ENCODE assay signal across 19 cellular contexts in the genomic region with DNA sequence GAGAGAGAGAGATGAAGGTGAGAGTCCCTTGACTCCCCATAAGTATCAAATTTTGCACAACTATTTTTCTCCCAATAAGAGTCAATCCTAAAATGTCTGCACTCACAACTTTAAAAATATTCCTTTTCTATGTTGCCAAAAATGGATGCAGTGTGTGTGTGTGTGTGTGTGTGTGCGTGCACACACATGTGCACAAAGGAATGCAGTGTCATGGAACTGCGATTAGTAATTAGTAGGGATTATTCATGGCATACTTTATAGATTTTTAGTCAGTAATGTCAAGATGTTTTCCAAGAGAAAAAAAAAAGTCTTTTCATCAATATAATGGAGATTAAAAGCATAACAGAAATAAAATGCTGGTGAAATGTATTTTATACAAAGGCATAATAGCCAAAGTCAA.
DNase-seq lines count a peak whose midpoint lies in the region; FAIRE-seq and TF ChIP-seq lines count a peak whose summit lies in the region.
"Had no signal": no experiment of that assay in that cellular context is flagged by ENCODE, and none has a peak within 500 bp of the region (broad histone marks: within the 10 kb centered on the region; RNA-seq: fewer than 3 reads in every experiment).

No MANE protein-coding gene starts in this region.

- H3K4me3 Mint-ChIP-seq in MCF 10A (ENCODE audit: unreplicated experiment) (no peak overlapping the region), chondrocyte (ENCODE audit: unreplicated experiment) (no peak overlapping the region), H9 (no peak overlapping the region)
- H3K4me3 Mint-ChIP-seq: CD14-positive monocyte had no signal

- H3K4ac ChIP-seq in mesenchymal stem cell (ENCODE audit: low read depth in 1 of 2, low read length in 2 of 2) = no peak overlapping the region
- no peak overlapping the region for H3K4ac ChIP-seq in H9 (ENCODE audit: low read depth, low read length)

- dilution Hi-C loops in mammary epithelial cell (cut with HindIII; ENCODE audit: low sequenced_read_pairs) = no loop called here

- H3K9me3 ChIP-seq in mammary epithelial cell (replicated peaks; ENCODE audit: insufficient read depth, low read length) = no peaks in the 10 kb centered on the region
- no peaks in the 10 kb centered on the region for H3K9me3 ChIP-seq in mesenchymal stem cell (ENCODE audit: control insufficient read depth, low read length)
- H3K9me3 ChIP-seq in H9 (ENCODE audit: control insufficient read depth, low read depth, low read length) = no peaks in the 10 kb centered on the region

- POLR2A ChIA-PET in MCF 10A (lab: Yijun Ruan, JAX) = interaction anchor here (0.6 kb wide), 1 partner anchor 29 kb away, joined by 4 read pairs; no protein-coding TSS in a partner anchor

- no peak for FAIRE-seq in GM12891 (lab: Jason Lieb, UNC)

- H3K4me3 ChIP-seq in mammary epithelial cell (replicated peaks in 1 of 3; ENCODE audit: insufficient read depth in 1 of 3, low read depth in 2 of 3, low read length in 3 of 3) (no peak overlapping the region), mesenchymal stem cell (ENCODE audit: insufficient read depth in 1 of 2, low read depth in 1 of 2, low read length in 2 of 2) (no peak overlapping the region)

- in situ Hi-C loops in mammary epithelial cell (cut with MboI; ENCODE audit: low sequenced_read_pairs in 2 of 2) = no loop called here

- no peak overlapping the region for H2BK15ac ChIP-seq in mesenchymal stem cell (ENCODE audit: low read depth, poor library complexity, severe bottlenecking)
- H2BK15ac ChIP-seq in H9 (ENCODE audit: low read depth, low read length) = no peak overlapping the region

- H3K36me3 ChIP-seq in mammary epithelial cell (ENCODE audit: insufficient read depth, low read length) = no peaks in the 10 kb centered on the region
- H3K36me3 ChIP-seq in mesenchymal stem cell (ENCODE audit: control insufficient read depth in 1 of 2, insufficient read depth in 2 of 2, low read depth in 1 of 2, low read length in 2 of 2) = no peaks in the 10 kb centered on the region

- WGBS in mammary epithelial cell (ENCODE audit: low coverage, missing lambda C conversion rate) = 38% methylated on average over 2 of the region's 2 CpGs
- no CpG with 5 or more reads among the region's 2 CpGs for WGBS in mesenchymal stem cell
- no CpG with 5 or more reads among the region's 2 CpGs for WGBS in H9 (ENCODE audit: extremely low coverage, insufficient read length, low lambda C conversion rate)

- no peak overlapping the region for H3K56ac ChIP-seq in H9 (ENCODE audit: insufficient read length, low read depth, low read length)

- H2BK120ac ChIP-seq in mesenchymal stem cell (ENCODE audit: low read depth, low read length) (no peak overlapping the region), H9 (ENCODE audit: low read depth, low read length, poor library complexity, severe bottlenecking) (no peak overlapping the region)

- H3K4me2 ChIP-seq in mammary epithelial cell (ENCODE audit: insufficient read depth, low read depth, low read length) = peak overlapping the region; percentile 43
- H3K4me2 ChIP-seq in mesenchymal stem cell (ENCODE audit: low read length, poor library complexity, severe bottlenecking) = no peak overlapping the region
- no peak overlapping the region for H3K4me2 ChIP-seq in H9 (ENCODE audit: insufficient read depth, insufficient read length, low read length)

- H3K23ac ChIP-seq in mesenchymal stem cell (ENCODE audit: low read length in 2 of 2) (no peak overlapping the region), H9 (ENCODE audit: insufficient read length, low read depth, low read length) (no peak overlapping the region)

- H2BK5ac ChIP-seq in mesenchymal stem cell (ENCODE audit: low read depth, low read length, poor library complexity, severe bottlenecking) (no peak overlapping the region), H9 (ENCODE audit: insufficient read length, low read length) (no peak overlapping the region)

- no TSS peak for BruUV-seq in mammary epithelial cell (replicated peaks; lab: Mats Ljungman, UMichigan)
- no TSS peak for BruUV-seq in MCF 10A (replicated peaks; lab: Mats Ljungman, UMichigan)

- H2BK12ac ChIP-seq in mesenchymal stem cell (ENCODE audit: low read length in 2 of 2) = no peak overlapping the region
- H2BK12ac ChIP-seq in H9 (ENCODE audit: insufficient read length, low read depth, low read length) = no peak overlapping the region

- peaks cover 20% of the 10 kb centered on the region for H3K4me1 ChIP-seq in mammary epithelial cell (ENCODE audit: insufficient read depth, low read length)
- H3K4me1 ChIP-seq in mesenchymal stem cell (ENCODE audit: control insufficient read depth, insufficient read depth, low read depth, low read length) = no peaks in the 10 kb centered on the region
- H3K4me1 ChIP-seq in H9 (ENCODE audit: insufficient read depth, low read length) = no peaks in the 10 kb centered on the region

- H3K18ac ChIP-seq in mesenchymal stem cell (ENCODE audit: low read depth in 1 of 2, low read length in 2 of 2) = no peak overlapping the region
- H3K18ac ChIP-seq in H9 (ENCODE audit: insufficient read length, low read depth, low read length) = no peak overlapping the region

- DNase-seq in mammary epithelial cell (peak; percentile 12), MCF 10A (ENCODE audit: unreplicated experiment) (no peak), chondrocyte (ENCODE audit: low spot score) (no peak), mesenchymal stem cell (no peak), Kasumi-1 (lab: John Stamatoyannopoulos, UW) (no peak), GM12891 (ENCODE audit: insufficient read length, low spot score) (no peak), SW480 (ENCODE audit: low spot score) (no peak), H9 (no peak)
- DNase-seq: DMS79, H7, MM.1S, NCI-H1092 treated with DMSO at 0.1 percent for 48 hours, NCI-H2081, NCI-H2171 treated with DMSO at 0.1 percent for 48 hours, NCI-H446, NCI-H526 treated with DMSO at 0.1 percent for 48 hours, SHP77 treated with DMSO at 0.1 percent for 48 hours had no signal

- H3K23me2 ChIP-seq in H9 (ENCODE audit: insufficient read length, low read depth, low read length, poor library complexity, severe bottlenecking) = no peaks in the 10 kb centered on the region

- no peaks in the 10 kb centered on the region for H3K27me3 ChIP-seq in mammary epithelial cell (ENCODE audit: insufficient read depth, low read length)
- no peaks in the 10 kb centered on the region for H3K27me3 ChIP-seq in mesenchymal stem cell (ENCODE audit: control insufficient read depth in 1 of 2, insufficient read depth in 1 of 2, low read length in 2 of 2)
- H3K27me3 ChIP-seq in H9 (ENCODE audit: insufficient read depth, low read length) = no peaks in the 10 kb centered on the region

- H4K8ac ChIP-seq in mesenchymal stem cell (ENCODE audit: low read length) (no peak overlapping the region), H9 (replicated peaks; ENCODE audit: insufficient read length, low read depth, low read length) (no peak overlapping the region)

- H2AK5ac ChIP-seq in mesenchymal stem cell (ENCODE audit: low read length, severe bottlenecking) (no peak overlapping the region), H9 (ENCODE audit: insufficient read length, low read length) (no peak overlapping the region)

- H3K79me2 ChIP-seq in mammary epithelial cell (ENCODE audit: insufficient read depth, low read length) = no peaks in the 10 kb centered on the region
- no peaks in the 10 kb centered on the region for H3K79me2 ChIP-seq in H9 (ENCODE audit: insufficient read depth, low read length)

- H3K4me1 Mint-ChIP-seq in MCF 10A (ENCODE audit: insufficient read depth, unreplicated experiment) (peaks cover 6% of the 10 kb centered on the region), chondrocyte (ENCODE audit: low read depth) (peaks cover 25% of the 10 kb centered on the region), H9 (no peaks in the 10 kb centered on the region)
- H3K4me1 Mint-ChIP-seq: CD14-positive monocyte had no signal

- CTCF ChIA-PET in mammary epithelial cell (lab: Charles Lee; ENCODE audit: low non-redundant PET) (interaction anchor here (0.6 kb wide), 3 partner anchors 98 to 175 kb away, joined by 3 to 5 read pairs (median 4); no protein-coding TSS in a partner anchor), MCF 10A (lab: Yijun Ruan, JAX) (no interaction called here)

- intact Hi-C loops in mammary epithelial cell (cut with micrococcal nuclease) (loop anchor here (1.0 to 5.0 kb wide), 3 partner anchors 75 to 159 kb away; no protein-coding TSS in a partner anchor), MCF 10A (cut with micrococcal nuclease) (no loop called here)

- H3K9ac ChIP-seq in mammary epithelial cell (ENCODE audit: insufficient read depth, low read length) (no peak overlapping the region), mesenchymal stem cell (ENCODE audit: low read length) (no peak overlapping the region), H9 (ENCODE audit: extremely low read depth, insufficient read length, low read length) (no peak overlapping the region)

- TF ChIP-seq CTCF in mammary epithelial cell (conservative IDR thresholded peaks at IDR 0.05 in 1 of 2, IDR thresholded peaks at IDR 0.05 in 1 of 2; ENCODE audit: extremely low read depth in 1 of 2, insufficient read depth in 1 of 2, low read depth in 1 of 2, low read length in 2 of 2) (no peak), MCF 10A (IDR thresholded peaks at IDR 0.05; ENCODE audit: unreplicated experiment) (no peak), chondrocyte (IDR thresholded peaks at IDR 0.05) (no peak), H9 (conservative IDR thresholded peaks at IDR 0.05) (no peak)

- H2BK20ac ChIP-seq in H9 (ENCODE audit: low read depth, low read length, poor library complexity, severe bottlenecking) = no peak overlapping the region

- H3K9me3 Mint-ChIP-seq in MCF 10A (ENCODE audit: unreplicated experiment) = no peaks in the 10 kb centered on the region
- peaks cover 4% of the 10 kb centered on the region for H3K9me3 Mint-ChIP-seq in chondrocyte (ENCODE audit: low read depth)
- peaks cover 5 to 8% of the 10 kb centered on the region in 2 experiments for H3K9me3 Mint-ChIP-seq in H9

- H4K91ac ChIP-seq in mesenchymal stem cell (ENCODE audit: low read length) = no peak overlapping the region
- H4K91ac ChIP-seq in H9 (ENCODE audit: insufficient read length, low read depth, low read length) = no peak overlapping the region

- TF ChIP-seq POLR2A in GM12891 (IDR thresholded peaks at IDR 0.05; ENCODE audit: low read depth, low read length) = no peak

- no peak overlapping the region for H2AFZ ChIP-seq in mammary epithelial cell (ENCODE audit: low read depth, low read length)
- H2AFZ ChIP-seq in mesenchymal stem cell (ENCODE audit: low read depth, low read length) = no peak overlapping the region
- H2AFZ ChIP-seq in H9 (ENCODE audit: low read length) = no peak overlapping the region

- H4K5ac ChIP-seq in H9 (ENCODE audit: insufficient read length, low read depth, low read length) = no peak overlapping the region

- H3K27ac Mint-ChIP-seq in MCF 10A (ENCODE audit: low read depth, unreplicated experiment) (no peak overlapping the region), chondrocyte (ENCODE audit: unreplicated experiment) (peak overlapping the region; percentile 89), H9 (no peak overlapping the region)
- H3K27ac Mint-ChIP-seq: CD14-positive monocyte had no signal

- H3K14ac ChIP-seq in mesenchymal stem cell (ENCODE audit: low read length in 2 of 2) = no peak overlapping the region
- no peak overlapping the region for H3K14ac ChIP-seq in H9 (ENCODE audit: insufficient read depth, low read length)

- H3K36me3 Mint-ChIP-seq in MCF 10A (ENCODE audit: insufficient read depth, unreplicated experiment) (no peaks in the 10 kb centered on the region), chondrocyte (ENCODE audit: low read depth) (no peaks in the 10 kb centered on the region), H9 (ENCODE audit: insufficient read depth in 1 of 3, low read depth in 3 of 3) (peaks cover 0 to 13% (median 7%) of the 10 kb centered on the region in 3 experiments; a peak in 5 of 7 replicates)
- H3K36me3 Mint-ChIP-seq: CD14-positive monocyte had no signal

- H3K79me1 ChIP-seq in mesenchymal stem cell (replicated peaks; ENCODE audit: low read length, poor library complexity, severe bottlenecking) (no peaks in the 10 kb centered on the region), H9 (ENCODE audit: insufficient read depth, low read depth, low read length, poor library complexity, severe bottlenecking) (no peaks in the 10 kb centered on the region)

- H3T11ph ChIP-seq in H9 (ENCODE audit: low read length) = no peak overlapping the region

- no peaks in the 10 kb centered on the region for H3K27me3 Mint-ChIP-seq in MCF 10A (ENCODE audit: insufficient read depth, unreplicated experiment)
- H3K27me3 Mint-ChIP-seq in chondrocyte (ENCODE audit: low read depth) = no peaks in the 10 kb centered on the region
- H3K27me3 Mint-ChIP-seq in H9 (ENCODE audit: low read depth) = no peaks in the 10 kb centered on the region

- no peaks in the 10 kb centered on the region for H4K20me1 ChIP-seq in mammary epithelial cell (ENCODE audit: insufficient read depth, low read length)
- H4K20me1 ChIP-seq in H9 (ENCODE audit: control insufficient read depth, insufficient read depth, insufficient read length) = no peaks in the 10 kb centered on the region

- H3K27ac ChIP-seq in mammary epithelial cell (ENCODE audit: insufficient read depth, low read depth, low read length) (peak overlapping the region; percentile 91), mesenchymal stem cell (ENCODE audit: low read length, poor library complexity, severe bottlenecking) (peak overlapping the region; percentile 95), H9 (ENCODE audit: insufficient read length, low read depth, low read length) (no peak overlapping the region)
- H3K27ac ChIP-seq: 22Rv1 had no signal
